Comparison of ENCODE assay signal across 25 cellular contexts in genomic region chr3:72214065-72215048, GRCh38.
DNase-seq lines count a peak whose midpoint lies in the region; ATAC-seq and TF ChIP-seq lines count a peak whose summit lies in the region.
"Had no signal": no experiment of that assay in that cellular context is flagged by ENCODE, and none has a peak within 500 bp of the region (broad histone marks: within the 10 kb centered on the region; RNA-seq: fewer than 3 reads in every experiment).

No MANE protein-coding gene starts in this region.

- ATAC-seq in Right ventricle myocardium inferior = peak; percentile 64
- peak; percentile 63 for ATAC-seq in upper lobe of right lung
- ATAC-seq in gastrocnemius medialis = no peak
- ATAC-seq: activated CD8-positive, alpha-beta memory T cell treated with anti-CD3 and anti-CD28 coated beads, Interleukin-2, amount 10 ng/mL, durations not matched to agents 7 days and 5 days; activated T-cell treated with anti-CD3 and anti-CD28 coated beads, Interleukin-2, amount 50 U/mL, for 72 hours had no signal

- H3K27me3 ChIP-seq in left ventricle myocardium inferior (ENCODE audit: low read depth) (no peaks in the 10 kb centered on the region), upper lobe of right lung (no peaks in the 10 kb centered on the region), gastrocnemius medialis (no peaks in the 10 kb centered on the region)
- H3K27me3 ChIP-seq: cardiac muscle cell, SJCRH30, transverse colon had no signal

- no peaks in the 10 kb centered on the region for H3K9me3 ChIP-seq in left ventricle myocardium inferior (replicated peaks)
- H3K9me3 ChIP-seq in upper lobe of right lung = no peaks in the 10 kb centered on the region
- H3K9me3 ChIP-seq in gastrocnemius medialis = no peaks in the 10 kb centered on the region
- H3K9me3 ChIP-seq: HAP-1, SJCRH30, transverse colon had no signal

- TF ChIP-seq CTCF in left ventricle myocardium inferior (IDR thresholded peaks at IDR 0.05; ENCODE audit: borderline replicate concordance) (no peak), fibroblast of pulmonary artery (IDR thresholded peaks at IDR 0.05; ENCODE audit: low read length, missing control alignments) (no peak), upper lobe of right lung (IDR thresholded peaks at IDR 0.05) (no peak), gastrocnemius medialis (IDR thresholded peaks at IDR 0.05 in 4 of 5, conservative IDR thresholded peaks at IDR 0.05 in 1 of 5) (no peak)

- H3K36me3 ChIP-seq in left ventricle myocardium inferior (no peaks in the 10 kb centered on the region), upper lobe of right lung (no peaks in the 10 kb centered on the region), gastrocnemius medialis (no peaks in the 10 kb centered on the region)
- H3K36me3 ChIP-seq: cardiac muscle cell, HAP-1, SJCRH30, transverse colon had no signal

- DNase-seq in Right ventricle myocardium inferior (ENCODE audit: missing footprints) = no peak
- DNase-seq in left ventricle myocardium inferior = no peak
- DNase-seq in OCI-M1 (lab: John Stamatoyannopoulos, UW) = peak; percentile 17
- DNase-seq in fibroblast of pulmonary artery (ENCODE audit: low read depth) = peak; percentile 71
- no peak for DNase-seq in upper lobe of right lung
- no peak for DNase-seq in DMS114 treated with DMSO at 0.1 percent for 48 hours (lab: John Stamatoyannopoulos, UW; ENCODE audit: unreplicated experiment)
- no peak for DNase-seq in NCI-H748 treated with DMSO at 0.1 percent for 48 hours (lab: John Stamatoyannopoulos, UW)
- DNase-seq in gastrocnemius medialis = no peak
- DNase-seq: 8988T; activated CD4-positive, alpha-beta T cell treated with anti-CD3 and anti-CD28 coated beads for 48 hours; activated CD8-positive, alpha-beta memory T cell treated with anti-CD3 and anti-CD28 coated beads, Interleukin-2, amount 10 ng/mL, durations not matched to agents 7 days and 5 days; activated naive CD4-positive, alpha-beta T cell treated with anti-CD3 and anti-CD28 coated beads, Interleukin-2, amount 10 ng/mL, durations not matched to agents 7 days and 5 days; activated T-cell treated with anti-CD3 and anti-CD28 coated beads, Interleukin-2, amount 50 U/mL, for 72 hours; GDM1; kidney; mammary epithelial cell; NCI-H2029 treated with DMSO at 0.1 percent for 48 hours; NCI-H226; NCI-H82; PC-9; posterior cingulate gyrus; SJCRH30; transverse colon had no signal

- H3K27ac ChIP-seq in left ventricle myocardium inferior (replicated peaks) (no peak overlapping the region), upper lobe of right lung (no peak overlapping the region), gastrocnemius medialis (no peak overlapping the region)
- H3K27ac ChIP-seq: cardiac muscle cell, PC-9, SJCRH30, transverse colon had no signal

- in situ Hi-C loops in gastrocnemius medialis (cut with MboI; ENCODE audit: low sequenced_read_pairs in 4 of 4) = no loop called here

- intact Hi-C loops in Right ventricle myocardium inferior (cut with DNase I) = no loop called here
- intact Hi-C loops in left ventricle myocardium inferior (cut with micrococcal nuclease) = no loop called here
- intact Hi-C loops in upper lobe of right lung (cut with DNase I) = no loop called here
- intact Hi-C loops in gastrocnemius medialis (cut with DNase I; ENCODE audit: low total_unique reads) = no loop called here

- no peak overlapping the region for H3K4me3 ChIP-seq in left ventricle myocardium inferior
- H3K4me3 ChIP-seq in fibroblast of pulmonary artery (replicated peaks; ENCODE audit: low read depth, low read length) = no peak overlapping the region
- no peak overlapping the region for H3K4me3 ChIP-seq in upper lobe of right lung
- H3K4me3 ChIP-seq in gastrocnemius medialis = no peak overlapping the region
- H3K4me3 ChIP-seq: cardiac muscle cell, HAP-1, PC-9, SJCRH30, transverse colon had no signal

- H3K4me1 ChIP-seq in left ventricle myocardium inferior = no peaks in the 10 kb centered on the region
- H3K4me1 ChIP-seq in upper lobe of right lung = peaks cover 7% of the 10 kb centered on the region
- H3K4me1 ChIP-seq in gastrocnemius medialis = no peaks in the 10 kb centered on the region
- H3K4me1 ChIP-seq: SJCRH30, transverse colon had no signal

- no peak for TF ChIP-seq POLR2A in gastrocnemius medialis (IDR thresholded peaks at IDR 0.05)

Comparison
In these comparisons a context has a peak if more than half of its experiments do, and no peak if none do; other contexts are left out.
1. ATAC-seq: peak in Right ventricle myocardium inferior (single experiment) and upper lobe of right lung (single experiment); none in gastrocnemius medialis (0 of 2).
2. DNase-seq: peak in OCI-M1 (single experiment) and fibroblast of pulmonary artery (single experiment); none in Right ventricle myocardium inferior (single experiment), left ventricle myocardium inferior (single experiment), upper lobe of right lung (single experiment), DMS114 treated with DMSO at 0.1 percent for 48 hours (single experiment), NCI-H748 treated with DMSO at 0.1 percent for 48 hours (single experiment) and gastrocnemius medialis (0 of 2).